Comparison of ENCODE assay signal across 28 cellular contexts in genomic region chr13:109611912-109612691, GRCh38.
"Had no signal": no experiment of that assay in that cellular context is flagged by ENCODE, and none has a peak within 500 bp of the region (broad histone marks: within the 10 kb centered on the region; RNA-seq: fewer than 3 reads in every experiment).

No MANE protein-coding gene starts in this region.

- H3K4me3 ChIP-seq: body of pancreas, gastrocnemius medialis had no signal

- H3K27me3 ChIP-seq: body of pancreas, gastrocnemius medialis had no signal

- H3K27me3 Mint-ChIP-seq: activated B cell treated with CpG ODN at 0.5 μM for 24 hours; activated CD8-positive, alpha-beta T cell treated with anti-CD3 and anti-CD28 coated beads for 36 hours; activated naive CD8-positive, alpha-beta T cell; central memory CD8-positive, alpha-beta T cell had no signal

- H3K36me3 ChIP-seq: gastrocnemius medialis, WERI-Rb-1 had no signal

- DNase-seq: activated B cell treated with CpG ODN at 0.5 μM for 24 hours; activated CD4-positive, alpha-beta T cell treated with anti-CD3 and anti-CD28 coated beads for 48 hours; activated CD4-positive, alpha-beta T cell treated with anti-CD3 and anti-CD28 coated beads, Interleukin-2, amount 50 U/mL, for 1 hour; activated CD4-positive, alpha-beta T cell treated with anti-CD3 and anti-CD28 coated beads, Interleukin-2, amount 50 U/mL, for 48 hours; activated CD8-positive, alpha-beta memory T cell treated with anti-CD3 and anti-CD28 coated beads for 24 hours; activated CD8-positive, alpha-beta T cell treated with anti-CD3 and anti-CD28 coated beads for 36 hours; activated effector memory CD4-positive, alpha-beta T cell treated with Interleukin-2 at 50 U/mL for 16 hours; activated gamma-delta T cell treated with Interleukin-2 at 50 U/mL for 16 hours; activated naive CD4-positive, alpha-beta T cell treated with anti-CD3 and anti-CD28 coated beads, Interleukin-2, amount 50 U/mL, for 16 hours; activated naive CD4-positive, alpha-beta T cell treated with Interleukin-2 at 50 U/mL for 16 hours; activated T-cell treated with anti-CD3 and anti-CD28 coated beads, Interleukin-2, amount 50 U/mL, for 4 hours; amniotic stem cell; anterior cingulate cortex; body of pancreas; cortex of kidney; dermis blood vessel endothelial cell; effector CD4-positive, alpha-beta T cell; effector memory CD8-positive, alpha-beta T cell; foreskin fibroblast; gastrocnemius medialis; SW 1271; T-cell; T-helper 9 cell; WERI-Rb-1 had no signal

- H3K9me3 ChIP-seq: body of pancreas, gastrocnemius medialis had no signal

- H3K4me3 Mint-ChIP-seq: activated B cell treated with CpG ODN at 0.5 μM for 24 hours; activated CD8-positive, alpha-beta T cell treated with anti-CD3 and anti-CD28 coated beads for 36 hours; activated naive CD8-positive, alpha-beta T cell; activated T-cell treated with anti-CD3 and anti-CD28 coated beads, Interleukin-2, amount 50 U/mL, for 4 hours; activated T-helper 17 cell treated with anti-CD3 and anti-CD28 coated beads, Interleukin-2, amount 50 U/mL, for 72 hours; central memory CD8-positive, alpha-beta T cell; effector memory CD8-positive, alpha-beta T cell; T-cell; T-helper 1 cell treated with Interleukin-12 subunit alpha and Interleukin-12 subunit beta and Interleukin-4 antibody, amounts not matched to agents 30 μg/mL and 1 μg/mL, for 36 hours had no signal

- H3K4me1 ChIP-seq: body of pancreas, gastrocnemius medialis had no signal

- H3K27ac Mint-ChIP-seq: activated B cell treated with CpG ODN at 0.5 μM for 24 hours; activated CD8-positive, alpha-beta T cell treated with anti-CD3 and anti-CD28 coated beads for 36 hours; activated naive CD8-positive, alpha-beta T cell; activated T-helper 17 cell treated with anti-CD3 and anti-CD28 coated beads, Interleukin-2, amount 50 U/mL, for 72 hours; effector memory CD8-positive, alpha-beta T cell; T-cell; T-helper 1 cell treated with Interleukin-12 subunit alpha and Interleukin-12 subunit beta and Interleukin-4 antibody, amounts not matched to agents 30 μg/mL and 1 μg/mL, for 36 hours had no signal

- H3K9me3 Mint-ChIP-seq: activated T-helper 17 cell treated with anti-CD3 and anti-CD28 coated beads, Interleukin-2, amount 50 U/mL, for 72 hours; T-helper 1 cell treated with Interleukin-12 subunit alpha and Interleukin-12 subunit beta and Interleukin-4 antibody, amounts not matched to agents 30 μg/mL and 1 μg/mL, for 36 hours had no signal

- H3K27ac ChIP-seq: body of pancreas, gastrocnemius medialis, WERI-Rb-1 had no signal

- H3K4me1 Mint-ChIP-seq: activated B cell treated with CpG ODN at 0.5 μM for 24 hours; activated T-helper 17 cell treated with anti-CD3 and anti-CD28 coated beads, Interleukin-2, amount 50 U/mL, for 72 hours; central memory CD8-positive, alpha-beta T cell; T-cell had no signal

- H3K36me3 Mint-ChIP-seq: T-cell had no signal
